ENCODE assay signal across 17 cellular contexts in genomic region chr10:129323311-129323710, GRCh38.
"Had no signal": no experiment of that assay in that cellular context is flagged by ENCODE, and none has a peak within 500 bp of the region (broad histone marks: within the 10 kb centered on the region; RNA-seq: fewer than 3 reads in every experiment).

No MANE protein-coding gene starts in this region.

- H3K4me3 ChIP-seq: dorsolateral prefrontal cortex, right lobe of liver, thyroid gland, vagina had no signal

- H3K36me3 ChIP-seq: neutrophil, right lobe of liver, thyroid gland, vagina had no signal

- H3K4me1 ChIP-seq: right lobe of liver, thyroid gland had no signal

- H3K27me3 Mint-ChIP-seq: activated CD8-positive, alpha-beta memory T cell treated with anti-CD3 and anti-CD28 coated beads, Interleukin-2, amount 10 ng/mL, durations not matched to agents 7 days and 5 days had no signal

- H3K4me3 Mint-ChIP-seq: activated CD8-positive, alpha-beta memory T cell treated with anti-CD3 and anti-CD28 coated beads, Interleukin-2, amount 10 ng/mL, durations not matched to agents 7 days and 5 days; activated naive CD8-positive, alpha-beta T cell treated with anti-CD3 and anti-CD28 coated beads, Interleukin-2, amount 10 ng/mL, durations not matched to agents 7 days and 5 days; stimulated activated effector memory CD8-positive, alpha-beta T cell treated with anti-CD3 and anti-CD28 coated beads, Interleukin-12 subunit alpha, Interleukin-12 subunit beta, amount 100 ng/mL, for 72 hours; T-helper 2 cell treated with Interferon-gamma antibody and Interleukin-4, amounts not matched to agents 5 μg/mL and 100 μg/mL, for 36 hours had no signal

- DNase-seq: activated CD4-positive, alpha-beta T cell treated with anti-CD3 and anti-CD28 coated beads for 1 hour; activated CD4-positive, alpha-beta T cell treated with anti-CD3 and anti-CD28 coated beads, Interleukin-2, amount 50 U/mL, for 48 hours; activated CD8-positive, alpha-beta memory T cell treated with anti-CD3 and anti-CD28 coated beads, Interleukin-2, amount 10 ng/mL, durations not matched to agents 7 days and 5 days; activated naive CD8-positive, alpha-beta T cell treated with anti-CD3 and anti-CD28 coated beads, Interleukin-2, amount 10 ng/mL, durations not matched to agents 7 days and 5 days; activated T-cell treated with anti-CD3 and anti-CD28 coated beads, Interleukin-2, amount 50 U/mL, for 48 hours; aorta; dorsolateral prefrontal cortex; foreskin fibroblast; head of caudate nucleus; posterior cingulate gyrus; right lobe of liver; thyroid gland had no signal

- H3K27ac Mint-ChIP-seq: activated CD8-positive, alpha-beta memory T cell treated with anti-CD3 and anti-CD28 coated beads, Interleukin-2, amount 10 ng/mL, durations not matched to agents 7 days and 5 days; activated naive CD8-positive, alpha-beta T cell treated with anti-CD3 and anti-CD28 coated beads, Interleukin-2, amount 10 ng/mL, durations not matched to agents 7 days and 5 days; stimulated activated effector memory CD8-positive, alpha-beta T cell treated with anti-CD3 and anti-CD28 coated beads, Interleukin-12 subunit alpha, Interleukin-12 subunit beta, amount 100 ng/mL, for 72 hours; T-helper 2 cell treated with Interferon-gamma antibody and Interleukin-4, amounts not matched to agents 5 μg/mL and 100 μg/mL, for 36 hours had no signal

- H3K27me3 ChIP-seq: neutrophil, right lobe of liver, thyroid gland, vagina had no signal

- H3K27ac ChIP-seq: dorsolateral prefrontal cortex, neutrophil, right lobe of liver, thyroid gland, vagina had no signal

- ATAC-seq: activated CD8-positive, alpha-beta memory T cell treated with anti-CD3 and anti-CD28 coated beads, Interleukin-2, amount 10 ng/mL, durations not matched to agents 7 days and 5 days; esophagus mucosa; right lobe of liver; stimulated activated effector memory CD8-positive, alpha-beta T cell treated with anti-CD3 and anti-CD28 coated beads, Interleukin-12 subunit alpha, Interleukin-12 subunit beta, amount 100 ng/mL, for 72 hours had no signal

- H3K4me1 Mint-ChIP-seq: activated CD8-positive, alpha-beta memory T cell treated with anti-CD3 and anti-CD28 coated beads, Interleukin-2, amount 10 ng/mL, durations not matched to agents 7 days and 5 days; activated naive CD8-positive, alpha-beta T cell treated with anti-CD3 and anti-CD28 coated beads, Interleukin-2, amount 10 ng/mL, durations not matched to agents 7 days and 5 days; stimulated activated effector memory CD8-positive, alpha-beta T cell treated with anti-CD3 and anti-CD28 coated beads, Interleukin-12 subunit alpha, Interleukin-12 subunit beta, amount 100 ng/mL, for 72 hours had no signal

- H3K9me3 ChIP-seq: neutrophil, right lobe of liver, thyroid gland, vagina had no signal

- H3K36me3 Mint-ChIP-seq: activated CD8-positive, alpha-beta memory T cell treated with anti-CD3 and anti-CD28 coated beads, Interleukin-2, amount 10 ng/mL, durations not matched to agents 7 days and 5 days; activated naive CD8-positive, alpha-beta T cell treated with anti-CD3 and anti-CD28 coated beads, Interleukin-2, amount 10 ng/mL, durations not matched to agents 7 days and 5 days; stimulated activated effector memory CD8-positive, alpha-beta T cell treated with anti-CD3 and anti-CD28 coated beads, Interleukin-12 subunit alpha, Interleukin-12 subunit beta, amount 100 ng/mL, for 72 hours had no signal
